ENCODE assay signal across 24 cellular contexts in the genomic region with DNA sequence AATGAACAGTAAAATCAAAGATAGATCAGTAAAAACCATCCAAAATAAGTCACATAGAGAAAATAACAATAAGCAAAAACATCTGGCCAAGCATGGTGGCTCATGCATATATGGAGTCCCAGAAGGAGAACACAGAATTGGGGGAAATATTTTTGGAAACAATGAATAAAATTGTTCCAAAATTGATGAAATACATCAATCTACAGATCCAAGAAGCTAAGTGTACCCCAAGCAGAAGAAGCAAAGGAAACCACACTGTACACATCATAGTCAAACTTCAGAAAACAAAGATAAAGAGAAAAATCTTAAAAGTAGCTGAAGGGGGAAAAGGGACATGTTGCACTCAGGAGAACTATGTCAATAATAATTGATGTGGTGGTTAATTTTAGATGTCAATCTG.
"Had no signal": no experiment of that assay in that cellular context is flagged by ENCODE, and none has a peak within 500 bp of the region (broad histone marks: within the 10 kb centered on the region; RNA-seq: fewer than 3 reads in every experiment).

No MANE protein-coding gene starts in this region.

- H3K4me3 ChIP-seq: stomach, suprapubic skin, testis, thoracic aorta, thyroid gland, tibial artery, tibial nerve, transverse colon, upper lobe of left lung, upper lobe of right lung, uterus, vagina had no signal

- H3K36me3 ChIP-seq: stomach, suprapubic skin, thoracic aorta, thyroid gland, tibial artery, tibial nerve, transverse colon, upper lobe of left lung, upper lobe of right lung, uterus, vagina had no signal

- H3K27ac ChIP-seq: stomach, suprapubic skin, testis, thoracic aorta, thyroid gland, tibial artery, tibial nerve, transverse colon, upper lobe of left lung, upper lobe of right lung, uterus, vagina had no signal

- DNase-seq: stimulated activated CD4-positive, alpha-beta T cell treated with anti-CD3 and anti-CD28 coated beads, Interleukin-2, amount 100 ng/mL, for 48 hours; stimulated activated CD4-positive, alpha-beta T cell treated with anti-CD3 and anti-CD28 coated beads, Interleukin-4, amount 100 ng/mL, for 1 hour; stimulated activated CD4-positive, alpha-beta T cell treated with anti-CD3 and anti-CD28 coated beads, Interleukin-4, amount 100 ng/mL, for 24 hours; stimulated activated CD4-positive, alpha-beta T cell treated with anti-CD3 and anti-CD28 coated beads, Interleukin-4, amount 100 ng/mL, for 4 hours; stimulated activated CD8-positive, alpha-beta memory T cell treated with anti-CD3 and anti-CD28 coated beads, Interleukin-4, amount 100 ng/mL, for 48 hours; stimulated activated naive B cell treated with anti-CD40 and anti-IgM and Interleukin-4, amounts not matched to agents 10 μg/mL and 1 μg/mL and 100 μg/mL, for 72 hours; stimulated activated naive CD4-positive, alpha-beta T cell; stimulated activated naive CD4-positive, alpha-beta T cell treated with Interleukin-2 at 50 U/mL for 16 hours; stimulated activated naive CD8-positive, alpha-beta T cell treated with anti-CD3 and anti-CD28 coated beads, Interleukin-15, amount 100 ng/mL, for 72 hours; stimulated activated naive CD8-positive, alpha-beta T cell treated with anti-CD3 and anti-CD28 coated beads, Interleukin-15, Interleukin-2, amounts not matched to agents 100 U/mL and 50 U/mL, for 24 hours; stomach; substantia nigra; testis; thyroid gland; tibial artery; transverse colon; trophoblast cell; upper lobe of left lung; upper lobe of right lung; uterus had no signal

- H3K9me3 ChIP-seq: testis, thyroid gland, uterus, vagina had no signal

- H3K4me1 ChIP-seq: stomach, suprapubic skin, testis, thyroid gland, tibial artery, tibial nerve, transverse colon, upper lobe of left lung, upper lobe of right lung, uterus, vagina had no signal
